Comparison of ENCODE assay signal across 23 cellular contexts in genomic region chr9:25353783-25354182, GRCh38.
"Had no signal": no experiment of that assay in that cellular context is flagged by ENCODE, and none has a peak within 500 bp of the region (broad histone marks: within the 10 kb centered on the region; RNA-seq: fewer than 3 reads in every experiment).

No MANE protein-coding gene starts in this region.

- H3K4me1 ChIP-seq: neural progenitor cell, parathyroid adenoma, right lobe of liver, sigmoid colon, stomach, thyroid gland, tibial nerve, upper lobe of right lung, uterus had no signal

- DNase-seq: naive thymus-derived CD4-positive, alpha-beta T cell; natural killer cell; occipital lobe; ovary; posterior cingulate gyrus; right cardiac atrium; right lobe of liver; sigmoid colon; small intestine; stimulated activated CD4-positive, alpha-beta T cell treated with anti-CD3 and anti-CD28 coated beads, Interleukin-15, amount 100 ng/mL, for 24 hours; stimulated activated CD4-positive, alpha-beta T cell treated with anti-CD3 and anti-CD28 coated beads, Interleukin-2, amount 100 ng/mL, for 24 hours; stimulated activated CD4-positive, alpha-beta T cell treated with anti-CD3 and anti-CD28 coated beads, Interleukin-2, amount 100 ng/mL, for 48 hours; stimulated activated CD4-positive, alpha-beta T cell treated with anti-CD3 and anti-CD28 coated beads, Interleukin-4, amount 100 ng/mL, for 24 hours; stimulated activated naive B cell treated with anti-CD40 and anti-IgM and Interleukin-4, amounts not matched to agents 10 μg/mL and 1 μg/mL and 100 μg/mL, for 72 hours; stimulated activated naive CD4-positive, alpha-beta T cell treated with Interleukin-2 at 50 U/mL for 16 hours; stomach; thyroid gland; upper lobe of right lung; uterus had no signal

- H3K9me3 ChIP-seq: ovary, right lobe of liver, thoracic aorta, thyroid gland, upper lobe of right lung, uterus had no signal

- H3K79me2 ChIP-seq: parathyroid adenoma had no signal

- H3K36me3 ChIP-seq: neural progenitor cell, ovary, right lobe of liver, sigmoid colon, stomach, thoracic aorta, thyroid gland, tibial nerve, upper lobe of right lung, uterus had no signal

- FAIRE-seq: small intestine had no signal

- H2AFZ ChIP-seq: neural progenitor cell, parathyroid adenoma had no signal

- H3K4me2 ChIP-seq: neural progenitor cell had no signal

- H3K27me3 ChIP-seq: neural progenitor cell, ovary, right lobe of liver, sigmoid colon, stomach, thyroid gland, tibial nerve, upper lobe of right lung, uterus had no signal

- H3K9ac ChIP-seq: neural progenitor cell, parathyroid adenoma had no signal

- H3K4me3 ChIP-seq: neural progenitor cell, ovary, right lobe of liver, sigmoid colon, stomach, thoracic aorta, thyroid gland, tibial nerve, upper lobe of right lung, uterus had no signal

- H3K27ac ChIP-seq: neural progenitor cell, ovary, parathyroid adenoma, right lobe of liver, sigmoid colon, stomach, thoracic aorta, thyroid gland, tibial nerve, upper lobe of right lung, uterus had no signal
